Comparison of ENCODE assay signal across 21 cellular contexts in the genomic region with DNA sequence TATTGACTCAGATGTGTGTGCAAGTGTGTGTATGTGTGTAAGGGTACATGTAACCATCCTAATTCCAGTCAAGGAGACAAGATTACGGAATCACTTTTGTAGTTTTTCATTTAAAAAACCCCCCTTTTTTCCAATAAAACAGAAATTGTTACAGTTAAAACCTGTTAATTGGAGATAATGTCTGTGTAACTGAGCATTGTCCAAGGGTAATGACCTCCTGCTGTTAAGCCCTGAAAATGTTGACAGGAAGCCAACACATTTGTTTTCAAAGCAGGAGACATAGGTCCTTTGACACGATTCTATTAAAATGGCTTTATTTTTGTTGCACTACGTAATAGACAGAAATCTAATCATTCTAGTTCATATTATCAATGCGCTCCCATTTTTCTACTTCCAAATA.
"Had no signal": no experiment of that assay in that cellular context is flagged by ENCODE, and none has a peak within 500 bp of the region (broad histone marks: within the 10 kb centered on the region; RNA-seq: fewer than 3 reads in every experiment).

No MANE protein-coding gene starts in this region.

- H3K27me3 Mint-ChIP-seq: activated CD4-positive, alpha-beta T cell treated with anti-CD3 and anti-CD28 coated beads, Interleukin-2, amount 10 ng/mL, durations not matched to agents 24 days and 14 days; activated CD8-positive, alpha-beta T cell treated with anti-CD3 and anti-CD28 coated beads for 36 hours; natural killer cell treated with Interleukin-12 subunit alpha and Interleukin-12 subunit beta and Interleukin-15 and Interleukin-18, amount 100 ng/mL, for 72 hours had no signal

- DNase-seq: activated CD4-positive, alpha-beta T cell treated with anti-CD3 and anti-CD28 coated beads, Interleukin-2, amount 10 ng/mL, durations not matched to agents 24 days and 14 days; activated CD8-positive, alpha-beta T cell treated with anti-CD3 and anti-CD28 coated beads for 36 hours; activated naive CD4-positive, alpha-beta T cell treated with anti-CD3 and anti-CD28 coated beads for 36 hours; activated T-cell treated with anti-CD3 and anti-CD28 coated beads, Interleukin-2, amount 50 U/mL, for 1 hour; anterior cingulate cortex; cerebellar nuclear complex; cortex of kidney; gastrocnemius medialis; head of caudate nucleus; kidney; nucleus accumbens; spleen; stimulated activated naive CD4-positive, alpha-beta T cell; T-helper 9 cell; upper lobe of right lung had no signal

- H3K4me1 ChIP-seq: gastrocnemius medialis, spleen, upper lobe of right lung had no signal

- H3K27me3 ChIP-seq: gastrocnemius medialis, spleen, upper lobe of right lung had no signal

- H3K27ac Mint-ChIP-seq: activated CD4-positive, alpha-beta T cell treated with anti-CD3 and anti-CD28 coated beads, Interleukin-2, amount 10 ng/mL, durations not matched to agents 24 days and 14 days; activated CD8-positive, alpha-beta T cell treated with anti-CD3 and anti-CD28 coated beads for 36 hours; activated naive CD4-positive, alpha-beta T cell treated with anti-CD3 and anti-CD28 coated beads for 36 hours; activated T-helper 2 cell treated with anti-CD3 and anti-CD28 coated beads, Interferon-gamma antibody, Interleukin-2, Interleukin-4, amounts not matched to agents 10 μg/mL and 5 μg/mL and 100 μg/mL, durations not matched to agents 14 hours and 24 hours and 36 hours; mesothelial cell of epicardium; natural killer cell treated with Interleukin-12 subunit alpha and Interleukin-12 subunit beta and Interleukin-15 and Interleukin-18, amount 100 ng/mL, for 72 hours had no signal

- H3K4me3 ChIP-seq: gastrocnemius medialis, lung, spleen, upper lobe of right lung had no signal

- H3K4me1 Mint-ChIP-seq: activated CD4-positive, alpha-beta T cell treated with anti-CD3 and anti-CD28 coated beads, Interleukin-2, amount 10 ng/mL, durations not matched to agents 24 days and 14 days; mesothelial cell of epicardium had no signal

- H3K4me3 Mint-ChIP-seq: activated CD4-positive, alpha-beta T cell treated with anti-CD3 and anti-CD28 coated beads, Interleukin-2, amount 10 ng/mL, durations not matched to agents 24 days and 14 days; activated CD8-positive, alpha-beta T cell treated with anti-CD3 and anti-CD28 coated beads for 36 hours; activated naive CD4-positive, alpha-beta T cell treated with anti-CD3 and anti-CD28 coated beads for 36 hours; mesothelial cell of epicardium; natural killer cell treated with Interleukin-12 subunit alpha and Interleukin-12 subunit beta and Interleukin-15 and Interleukin-18, amount 100 ng/mL, for 72 hours had no signal

- H3K36me3 Mint-ChIP-seq: mesothelial cell of epicardium; natural killer cell treated with Interleukin-12 subunit alpha and Interleukin-12 subunit beta and Interleukin-15 and Interleukin-18, amount 100 ng/mL, for 72 hours had no signal

- H3K9me3 Mint-ChIP-seq: activated CD4-positive, alpha-beta T cell treated with anti-CD3 and anti-CD28 coated beads, Interleukin-2, amount 10 ng/mL, durations not matched to agents 24 days and 14 days; activated CD8-positive, alpha-beta T cell treated with anti-CD3 and anti-CD28 coated beads for 36 hours; activated naive CD4-positive, alpha-beta T cell treated with anti-CD3 and anti-CD28 coated beads for 36 hours; activated T-helper 2 cell treated with anti-CD3 and anti-CD28 coated beads, Interferon-gamma antibody, Interleukin-2, Interleukin-4, amounts not matched to agents 10 μg/mL and 5 μg/mL and 100 μg/mL, durations not matched to agents 14 hours and 24 hours and 36 hours; mesothelial cell of epicardium; natural killer cell treated with Interleukin-12 subunit alpha and Interleukin-12 subunit beta and Interleukin-15 and Interleukin-18, amount 100 ng/mL, for 72 hours had no signal

- H3K36me3 ChIP-seq: gastrocnemius medialis, spleen, upper lobe of right lung had no signal

- H3K27ac ChIP-seq: gastrocnemius medialis, spleen, upper lobe of right lung had no signal

- ATAC-seq: activated CD8-positive, alpha-beta T cell treated with anti-CD3 and anti-CD28 coated beads for 36 hours; esophagus mucosa; gastrocnemius medialis; left lobe of liver; natural killer cell treated with Interleukin-12 subunit alpha and Interleukin-12 subunit beta and Interleukin-15 and Interleukin-18, amount 100 ng/mL, for 72 hours; upper lobe of right lung had no signal
